In the genomic region with DNA sequence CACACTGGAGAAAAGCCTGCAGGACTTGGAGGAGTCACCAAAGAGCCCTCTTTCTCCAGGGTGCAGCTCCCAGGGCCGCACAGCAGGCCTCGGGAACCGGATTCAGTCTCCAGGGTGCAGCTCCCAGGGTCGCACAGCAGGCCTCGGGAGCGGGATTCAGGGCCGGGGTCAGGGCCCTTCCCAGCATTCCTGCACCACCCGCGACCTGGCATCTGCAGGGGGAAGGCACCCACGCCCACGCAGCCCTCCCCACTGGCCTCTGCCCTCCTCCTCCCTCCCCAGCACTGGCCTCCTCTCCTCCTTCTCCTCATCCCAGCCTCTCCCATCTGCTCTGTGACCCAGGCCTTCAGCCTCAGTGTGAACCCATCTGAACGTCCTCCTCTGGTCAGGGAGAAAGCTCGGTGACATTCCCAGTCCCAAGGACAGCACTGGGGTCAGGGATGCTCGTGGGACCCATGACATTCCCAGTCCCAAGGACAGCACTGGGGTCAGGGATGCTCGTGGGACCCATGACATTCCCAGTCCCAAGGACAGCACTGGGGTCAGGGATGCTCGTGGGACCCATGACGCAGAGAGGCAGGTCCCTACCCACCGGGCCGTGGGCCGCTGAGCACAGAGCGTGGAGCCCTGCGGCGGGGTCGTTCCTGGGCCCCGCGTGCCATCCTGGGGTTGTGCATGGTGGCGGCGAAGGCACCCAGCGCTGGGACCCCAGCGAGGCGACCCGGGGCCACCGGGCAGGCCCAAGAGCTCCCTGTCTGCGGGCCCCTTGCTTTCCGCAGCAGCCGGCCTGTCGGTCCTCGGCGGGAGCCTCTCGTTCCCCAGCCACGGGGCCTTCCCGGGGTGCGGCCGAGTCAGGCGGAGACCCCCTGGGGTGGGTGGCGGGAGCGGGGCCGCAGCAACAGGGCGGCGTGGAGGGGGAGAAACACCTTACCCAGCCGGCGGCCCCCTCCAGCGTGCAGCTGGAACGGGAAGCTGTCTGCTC, we compare ENCODE assay signal across 1 cellular context.
TF ChIP-seq lines count a peak whose summit lies in the region.

No MANE protein-coding gene starts in this region.

TF ChIP-seq in GM23338, 12 proteins besides CTCF, POLR2A, EP300 and RAD21 (continued from another document):
- TF ChIP-seq, protein P1, sequence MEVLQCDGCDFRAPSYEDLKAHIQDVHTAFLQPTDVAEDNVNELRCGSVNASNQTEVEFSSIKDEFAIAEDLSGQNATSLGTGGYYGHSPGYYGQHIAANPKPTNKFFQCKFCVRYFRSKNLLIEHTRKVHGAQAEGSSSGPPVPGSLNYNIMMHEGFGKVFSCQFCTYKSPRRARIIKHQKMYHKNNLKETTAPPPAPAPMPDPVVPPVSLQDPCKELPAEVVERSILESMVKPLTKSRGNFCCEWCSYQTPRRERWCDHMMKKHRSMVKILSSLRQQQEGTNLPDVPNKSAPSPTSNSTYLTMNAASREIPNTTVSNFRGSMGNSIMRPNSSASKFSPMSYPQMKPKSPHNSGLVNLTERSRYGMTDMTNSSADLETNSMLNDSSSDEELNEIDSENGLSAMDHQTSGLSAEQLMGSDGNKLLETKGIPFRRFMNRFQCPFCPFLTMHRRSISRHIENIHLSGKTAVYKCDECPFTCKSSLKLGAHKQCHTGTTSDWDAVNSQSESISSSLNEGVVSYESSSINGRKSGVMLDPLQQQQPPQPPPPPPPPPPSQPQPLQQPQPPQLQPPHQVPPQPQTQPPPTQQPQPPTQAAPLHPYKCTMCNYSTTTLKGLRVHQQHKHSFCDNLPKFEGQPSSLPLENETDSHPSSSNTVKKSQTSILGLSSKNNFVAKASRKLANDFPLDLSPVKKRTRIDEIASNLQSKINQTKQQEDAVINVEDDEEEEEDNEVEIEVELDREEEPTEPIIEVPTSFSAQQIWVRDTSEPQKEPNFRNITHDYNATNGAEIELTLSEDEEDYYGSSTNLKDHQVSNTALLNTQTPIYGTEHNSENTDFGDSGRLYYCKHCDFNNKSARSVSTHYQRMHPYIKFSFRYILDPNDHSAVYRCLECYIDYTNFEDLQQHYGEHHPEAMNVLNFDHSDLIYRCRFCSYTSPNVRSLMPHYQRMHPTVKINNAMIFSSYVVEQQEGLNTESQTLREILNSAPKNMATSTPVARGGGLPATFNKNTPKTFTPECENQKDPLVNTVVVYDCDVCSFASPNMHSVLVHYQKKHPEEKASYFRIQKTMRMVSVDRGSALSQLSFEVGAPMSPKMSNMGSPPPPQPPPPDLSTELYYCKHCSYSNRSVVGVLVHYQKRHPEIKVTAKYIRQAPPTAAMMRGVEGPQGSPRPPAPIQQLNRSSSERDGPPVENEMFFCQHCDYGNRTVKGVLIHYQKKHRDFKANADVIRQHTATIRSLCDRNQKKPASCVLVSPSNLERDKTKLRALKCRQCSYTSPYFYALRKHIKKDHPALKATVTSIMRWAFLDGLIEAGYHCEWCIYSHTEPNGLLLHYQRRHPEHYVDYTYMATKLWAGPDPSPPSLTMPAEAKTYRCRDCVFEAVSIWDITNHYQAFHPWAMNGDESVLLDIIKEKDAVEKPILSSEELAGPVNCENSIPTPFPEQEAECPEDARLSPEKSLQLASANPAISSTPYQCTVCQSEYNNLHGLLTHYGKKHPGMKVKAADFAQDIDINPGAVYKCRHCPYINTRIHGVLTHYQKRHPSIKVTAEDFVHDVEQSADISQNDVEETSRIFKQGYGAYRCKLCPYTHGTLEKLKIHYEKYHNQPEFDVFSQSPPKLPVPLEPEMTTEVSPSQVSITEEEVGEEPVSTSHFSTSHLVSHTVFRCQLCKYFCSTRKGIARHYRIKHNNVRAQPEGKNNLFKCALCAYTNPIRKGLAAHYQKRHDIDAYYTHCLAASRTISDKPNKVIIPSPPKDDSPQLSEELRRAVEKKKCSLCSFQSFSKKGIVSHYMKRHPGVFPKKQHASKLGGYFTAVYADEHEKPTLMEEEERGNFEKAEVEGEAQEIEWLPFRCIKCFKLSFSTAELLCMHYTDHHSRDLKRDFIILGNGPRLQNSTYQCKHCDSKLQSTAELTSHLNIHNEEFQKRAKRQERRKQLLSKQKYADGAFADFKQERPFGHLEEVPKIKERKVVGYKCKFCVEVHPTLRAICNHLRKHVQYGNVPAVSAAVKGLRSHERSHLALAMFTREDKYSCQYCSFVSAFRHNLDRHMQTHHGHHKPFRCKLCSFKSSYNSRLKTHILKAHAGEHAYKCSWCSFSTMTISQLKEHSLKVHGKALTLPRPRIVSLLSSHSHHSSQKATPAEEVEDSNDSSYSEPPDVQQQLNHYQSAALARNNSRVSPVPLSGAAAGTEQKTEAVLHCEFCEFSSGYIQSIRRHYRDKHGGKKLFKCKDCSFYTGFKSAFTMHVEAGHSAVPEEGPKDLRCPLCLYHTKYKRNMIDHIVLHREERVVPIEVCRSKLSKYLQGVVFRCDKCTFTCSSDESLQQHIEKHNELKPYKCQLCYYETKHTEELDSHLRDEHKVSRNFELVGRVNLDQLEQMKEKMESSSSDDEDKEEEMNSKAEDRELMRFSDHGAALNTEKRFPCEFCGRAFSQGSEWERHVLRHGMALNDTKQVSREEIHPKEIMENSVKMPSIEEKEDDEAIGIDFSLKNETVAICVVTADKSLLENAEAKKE (CRISPR knock-in tag; IDR thresholded peaks at IDR 0.05) = no peak
